Comparison of ENCODE assay signal across 8 cellular contexts in genomic region chr10:101095550-101096213, GRCh38.
DNase-seq lines count a peak whose midpoint lies in the region; ATAC-seq and TF ChIP-seq lines count a peak whose summit lies in the region.

No MANE protein-coding gene starts in this region.

- H3K27ac Mint-ChIP-seq in central memory CD8-positive, alpha-beta T cell (ENCODE audit: low read depth) = no peak overlapping the region

- ATAC-seq in central memory CD8-positive, alpha-beta T cell (replicated peaks; ENCODE audit: extremely low read depth, poor library complexity, severe bottlenecking) = peak; percentile 73
- no peak for ATAC-seq in HG02571 (IDR thresholded peaks at IDR 0.05; ENCODE audit: unreplicated experiment)

- H3K36me3 Mint-ChIP-seq in central memory CD8-positive, alpha-beta T cell (ENCODE audit: insufficient read depth) = peaks cover 2% of the 10 kb centered on the region

- H3K4me3 Mint-ChIP-seq in central memory CD8-positive, alpha-beta T cell = no peak overlapping the region

- CTCF ChIA-PET in HEK293T (lab: Yijun Ruan, JAX) = interaction anchor here (0.5 to 9.2 kb wide), 21 partner anchors 11 to 723 kb away, joined by 3 to 153 read pairs (median 5); partner anchors contain the start of genes KAZALD1, PDZD7 and SFXN3

- DNase-seq in ELR (ENCODE audit: low read depth) (peak; percentile 76), HEK293T (ENCODE audit: extremely low spot score) (peak; percentile 94), NCI-H2081 treated with DMSO at 0.1 percent for 48 hours (lab: John Stamatoyannopoulos, UW) (peak; percentile 9), left kidney (ENCODE audit: low read depth, low spot score) (peak; percentile 91)
- DNase-seq in activated CD4-positive, CD25-positive, alpha-beta regulatory T cell treated with anti-CD3 and anti-CD28 coated beads, Interleukin-2, amount 50 U/mL, for 16 hours (ENCODE audit: low read depth, low spot score) = peak; percentile 30
- peak; percentile 45 to 55 for DNase-seq in central memory CD8-positive, alpha-beta T cell (ENCODE audit: low spot score in 2 of 2)
- peak; percentile 36 to 79 (median 58) for DNase-seq in stimulated activated CD4-positive, alpha-beta T cell treated with anti-CD3 and anti-CD28 coated beads, TNF-alpha, amount 100 ng/mL, for 24 hours (ENCODE audit: low read depth in 3 of 3)

- peaks cover 5% of the 10 kb centered on the region for H3K4me1 Mint-ChIP-seq in central memory CD8-positive, alpha-beta T cell

- POLR2A ChIA-PET in HEK293T (lab: Yijun Ruan, JAX) = interaction anchor here (0.7 to 5.1 kb wide), 7 partner anchors 10 to 53 kb away, joined by 3 to 40 read pairs (median 4); partner anchors contain the start of gene KAZALD1

- H3K9me3 Mint-ChIP-seq in central memory CD8-positive, alpha-beta T cell = no peaks in the 10 kb centered on the region

- H3K27me3 Mint-ChIP-seq in central memory CD8-positive, alpha-beta T cell = peaks cover 90% of the 10 kb centered on the region

TF ChIP-seq in HEK293T, 16 proteins besides CTCF, POLR2A, EP300 and RAD21:
- TF ChIP-seq PKNOX1 (IDR thresholded peaks at IDR 0.05) (peak; percentile 61), FOXK2 (IDR thresholded peaks at IDR 0.05) (no peak), SP1 (IDR thresholded peaks at IDR 0.05) (no peak)

Comparison
In these comparisons a context has a peak if more than half of its experiments do, and no peak if none do; other contexts are left out.
1. DNase-seq: peak in every context shown above with its lines; median percentile 94 in HEK293T; 91 in left kidney; 76 in ELR; 58 in stimulated activated CD4-positive, alpha-beta T cell treated with anti-CD3 and anti-CD28 coated beads, TNF-alpha, amount 100 ng/mL, for 24 hours; 50 in central memory CD8-positive, alpha-beta T cell; 30 in activated CD4-positive, CD25-positive, alpha-beta regulatory T cell treated with anti-CD3 and anti-CD28 coated beads, Interleukin-2, amount 50 U/mL, for 16 hours; 9 in NCI-H2081 treated with DMSO at 0.1 percent for 48 hours.